8 cellular contexts compared by ENCODE assay signal in genomic region chr10:79244841-79245504, GRCh38.
A peak's percentile ranks its signal among the peaks of the same experiment; 100 is the strongest.
DNase-seq lines count a peak whose midpoint lies in the region; ATAC-seq and TF ChIP-seq lines count a peak whose summit lies in the region.

No MANE protein-coding gene starts in this region.

- H3K36me3 ChIP-seq in CD8-positive, alpha-beta T cell (ENCODE audit: insufficient read depth, low read length): no peaks in the 10 kb centered on the region
- no peaks in the 10 kb centered on the region for H3K36me3 ChIP-seq in body of pancreas (replicated peaks in 1 of 2; ENCODE audit: insufficient read depth in 1 of 2, low read depth in 2 of 2)
- no peaks in the 10 kb centered on the region for H3K36me3 ChIP-seq in gastrocnemius medialis

- H3K36me3 Mint-ChIP-seq in CD8-positive, alpha-beta T cell: no peaks in the 10 kb centered on the region

- POLR2A ChIA-PET in CD8-positive, alpha-beta T cell (lab: Charles Lee): no interaction called here

- 80 to 88% methylated on average over 15 of the region's 15 CpGs for WGBS in body of pancreas, 2 donors

- H3K4me1 ChIP-seq in CD8-positive, alpha-beta T cell (ENCODE audit: insufficient read depth, low read length): peaks cover 40% of the 10 kb centered on the region
- peaks cover 71% of the 10 kb centered on the region for H3K4me1 ChIP-seq in body of pancreas
- peaks cover 74 to 82% of the 10 kb centered on the region in 2 donors for H3K4me1 ChIP-seq in gastrocnemius medialis

- H3K9me3 ChIP-seq in CD8-positive, alpha-beta T cell (ENCODE audit: low read length): no peaks in the 10 kb centered on the region
- no peaks in the 10 kb centered on the region for H3K9me3 ChIP-seq in body of pancreas
- no peaks in the 10 kb centered on the region for H3K9me3 ChIP-seq in gastrocnemius medialis

- in situ Hi-C loops in gastrocnemius medialis (cut with MboI; ENCODE audit: low sequenced_read_pairs in 4 of 4): no loop called here

- H3K27ac Mint-ChIP-seq in CD8-positive, alpha-beta T cell: peak overlapping the region; percentile 75

- peak overlapping the region; percentile 83 for H3K4me3 Mint-ChIP-seq in CD8-positive, alpha-beta T cell

- peak in 1 of 3 donors; percentile 34 for TF ChIP-seq POLR2A in body of pancreas (IDR thresholded peaks at IDR 0.05)
- TF ChIP-seq POLR2A in gastrocnemius medialis (IDR thresholded peaks at IDR 0.05): no peak

- peak in 3 of 7 experiments; percentile 21 to 60 (median 38) for DNase-seq in CD8-positive, alpha-beta T cell
- peak; percentile 69 for DNase-seq in GM19238 (ENCODE audit: insufficient read length, low spot score)
- peak in 1 of 2 experiments; percentile 67 for DNase-seq in HL-60 (ENCODE audit: low read depth in 1 of 2, low spot score in 1 of 2)
- DNase-seq in body of pancreas: peak in 1 of 4 donors; percentile 45
- DNase-seq in gastrocnemius medialis: no peak
- DNase-seq in dedifferentiated amniotic fluid mesenchymal stem cell (ENCODE audit: extremely low spot score): no peak
- DNase-seq in NCI-H2107 treated with DMSO at 0.1 percent for 48 hours (lab: John Stamatoyannopoulos, UW; ENCODE audit: unreplicated experiment): no peak
- no peak for DNase-seq in cortex of kidney (lab: John Stamatoyannopoulos, UW)

- H3K27me3 Mint-ChIP-seq in CD8-positive, alpha-beta T cell (ENCODE audit: low read depth): no peaks in the 10 kb centered on the region

- no peaks in the 10 kb centered on the region for H3K27me3 ChIP-seq in CD8-positive, alpha-beta T cell (ENCODE audit: insufficient read depth, low read length)
- no peaks in the 10 kb centered on the region for H3K27me3 ChIP-seq in HL-60 (ENCODE audit: insufficient read depth, poor library complexity, severe bottlenecking)
- H3K27me3 ChIP-seq in body of pancreas: no peaks in the 10 kb centered on the region
- no peaks in the 10 kb centered on the region for H3K27me3 ChIP-seq in gastrocnemius medialis

- no peaks in the 10 kb centered on the region for H3K9me3 Mint-ChIP-seq in CD8-positive, alpha-beta T cell

- TF ChIP-seq CTCF in CD8-positive, alpha-beta T cell (IDR thresholded peaks at IDR 0.05): no peak
- TF ChIP-seq CTCF in HL-60 (IDR thresholded peaks at IDR 0.05; ENCODE audit: insufficient read depth, low read length): no peak
- TF ChIP-seq CTCF in body of pancreas (IDR thresholded peaks at IDR 0.05): no peak
- TF ChIP-seq CTCF in gastrocnemius medialis (IDR thresholded peaks at IDR 0.05 in 4 of 5, conservative IDR thresholded peaks at IDR 0.05 in 1 of 5): no peak

- no peak overlapping the region for H3K27ac ChIP-seq in CD8-positive, alpha-beta T cell (ENCODE audit: low read depth, low read length)
- H3K27ac ChIP-seq in HL-60 (replicated peaks) (peak overlapping the region; percentile 84), body of pancreas (peak overlapping the region; percentile 74 to 87 (median 82)), gastrocnemius medialis (peak overlapping the region; percentile 62 to 79 (median 67))

- H3K4me1 Mint-ChIP-seq in CD8-positive, alpha-beta T cell (ENCODE audit: low read depth): peaks cover 57% of the 10 kb centered on the region

- intact Hi-C loops in CD8-positive, alpha-beta T cell (cut with DNase I, micrococcal nuclease): loop anchor here (5.0 kb wide), 2 partner anchors 102 to 202 kb away; partner anchors contain the start of genes PPIF (in 2 of the 2) and ZCCHC24 (in 1 of the 2)
- intact Hi-C loops in body of pancreas (cut with DNase I): no loop called here
- intact Hi-C loops in gastrocnemius medialis (cut with DNase I; ENCODE audit: low total_unique reads): no loop called here

- no peak overlapping the region for H3K4me3 ChIP-seq in CD8-positive, alpha-beta T cell (ENCODE audit: low read depth, low read length)
- peak overlapping the region; percentile 54 for H3K4me3 ChIP-seq in HL-60 (replicated peaks; ENCODE audit: insufficient read depth, low read length)
- no peak overlapping the region for H3K4me3 ChIP-seq in body of pancreas
- no peak overlapping the region for H3K4me3 ChIP-seq in gastrocnemius medialis

- CTCF ChIA-PET in CD8-positive, alpha-beta T cell (lab: Charles Lee): interaction anchor here (0.9 to 1.1 kb wide), 2 partner anchors 34 to 1198 kb away, joined by 3 to 5 read pairs; no protein-coding TSS in a partner anchor

- ATAC-seq in CD8-positive, alpha-beta T cell: peak; percentile 34
- ATAC-seq in body of pancreas: no peak
- no peak for ATAC-seq in gastrocnemius medialis

Comparison
In these comparisons a context has a peak if more than half of its experiments do, and no peak if none do; other contexts are left out.
1. intact Hi-C loops: an anchor here in CD8-positive, alpha-beta T cell (5.0 kb wide); none called in body of pancreas and gastrocnemius medialis.